In the genomic region with DNA sequence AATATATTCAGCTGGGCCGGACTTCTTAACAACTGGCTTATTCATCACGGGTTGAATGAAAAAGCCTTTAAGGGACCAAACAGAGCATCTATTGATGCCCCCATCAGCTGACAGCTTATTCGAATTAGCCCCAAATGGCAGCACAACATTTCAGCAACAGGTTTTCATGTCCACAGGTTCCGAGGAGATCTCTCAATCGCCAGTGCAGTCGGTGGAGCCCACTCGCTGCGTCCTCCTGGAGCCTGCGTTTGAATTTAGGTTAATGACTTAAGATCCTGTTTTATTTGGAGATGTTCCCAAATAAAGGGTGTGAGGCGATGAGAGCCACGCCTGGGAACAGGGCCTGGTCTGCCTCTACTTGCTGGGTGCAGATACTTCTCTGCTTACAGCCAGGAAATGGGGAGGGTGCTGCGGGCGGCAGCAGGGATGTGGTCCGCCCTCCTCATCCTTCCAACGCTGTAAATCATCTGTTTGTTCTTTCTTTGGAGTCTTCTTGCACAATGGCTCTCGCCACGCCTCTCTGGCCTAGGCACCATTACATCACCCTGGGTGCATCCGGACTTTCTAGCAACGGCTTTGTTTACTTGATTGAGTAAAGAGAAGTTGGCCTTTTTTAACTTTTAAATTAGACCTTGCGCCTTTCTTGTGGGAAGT, we compare ENCODE assay signal across 1 cellular context.
A peak's percentile ranks its signal among the peaks of the same experiment; 100 is the strongest.
TF ChIP-seq lines count a peak whose summit lies in the region.

No MANE protein-coding gene starts in this region.

TF ChIP-seq in HepG2, 621 proteins besides CTCF, POLR2A, EP300 and RAD21 (continued from another document and continues in another):
- peak; percentile 91 for TF ChIP-seq FOXP1 (IDR thresholded peaks at IDR 0.05)
- TF ChIP-seq FOXP1 (CRISPR knock-in tag; IDR thresholded peaks at IDR 0.05), result peak; percentile 100
- TF ChIP-seq HDAC2 (CRISPR knock-in tag; IDR thresholded peaks at IDR 0.05), result peak; percentile 100
- no peak for TF ChIP-seq SCMH1 (CRISPR knock-in tag; IDR thresholded peaks at IDR 0.05; ENCODE audit: borderline replicate concordance)
- TF ChIP-seq MAZ (IDR thresholded peaks at IDR 0.05; ENCODE audit: borderline replicate concordance, low read depth, low read length), result 0 out of 2 replicates have a peak, but pooled peaks have one; percentile 53
- peak; percentile 73 for TF ChIP-seq MAZ (CRISPR knock-in tag; IDR thresholded peaks at IDR 0.05; ENCODE audit: low read depth)
- TF ChIP-seq ZBTB42 (CRISPR knock-in tag; IDR thresholded peaks at IDR 0.05), result no peak
- TF ChIP-seq, protein P1, sequence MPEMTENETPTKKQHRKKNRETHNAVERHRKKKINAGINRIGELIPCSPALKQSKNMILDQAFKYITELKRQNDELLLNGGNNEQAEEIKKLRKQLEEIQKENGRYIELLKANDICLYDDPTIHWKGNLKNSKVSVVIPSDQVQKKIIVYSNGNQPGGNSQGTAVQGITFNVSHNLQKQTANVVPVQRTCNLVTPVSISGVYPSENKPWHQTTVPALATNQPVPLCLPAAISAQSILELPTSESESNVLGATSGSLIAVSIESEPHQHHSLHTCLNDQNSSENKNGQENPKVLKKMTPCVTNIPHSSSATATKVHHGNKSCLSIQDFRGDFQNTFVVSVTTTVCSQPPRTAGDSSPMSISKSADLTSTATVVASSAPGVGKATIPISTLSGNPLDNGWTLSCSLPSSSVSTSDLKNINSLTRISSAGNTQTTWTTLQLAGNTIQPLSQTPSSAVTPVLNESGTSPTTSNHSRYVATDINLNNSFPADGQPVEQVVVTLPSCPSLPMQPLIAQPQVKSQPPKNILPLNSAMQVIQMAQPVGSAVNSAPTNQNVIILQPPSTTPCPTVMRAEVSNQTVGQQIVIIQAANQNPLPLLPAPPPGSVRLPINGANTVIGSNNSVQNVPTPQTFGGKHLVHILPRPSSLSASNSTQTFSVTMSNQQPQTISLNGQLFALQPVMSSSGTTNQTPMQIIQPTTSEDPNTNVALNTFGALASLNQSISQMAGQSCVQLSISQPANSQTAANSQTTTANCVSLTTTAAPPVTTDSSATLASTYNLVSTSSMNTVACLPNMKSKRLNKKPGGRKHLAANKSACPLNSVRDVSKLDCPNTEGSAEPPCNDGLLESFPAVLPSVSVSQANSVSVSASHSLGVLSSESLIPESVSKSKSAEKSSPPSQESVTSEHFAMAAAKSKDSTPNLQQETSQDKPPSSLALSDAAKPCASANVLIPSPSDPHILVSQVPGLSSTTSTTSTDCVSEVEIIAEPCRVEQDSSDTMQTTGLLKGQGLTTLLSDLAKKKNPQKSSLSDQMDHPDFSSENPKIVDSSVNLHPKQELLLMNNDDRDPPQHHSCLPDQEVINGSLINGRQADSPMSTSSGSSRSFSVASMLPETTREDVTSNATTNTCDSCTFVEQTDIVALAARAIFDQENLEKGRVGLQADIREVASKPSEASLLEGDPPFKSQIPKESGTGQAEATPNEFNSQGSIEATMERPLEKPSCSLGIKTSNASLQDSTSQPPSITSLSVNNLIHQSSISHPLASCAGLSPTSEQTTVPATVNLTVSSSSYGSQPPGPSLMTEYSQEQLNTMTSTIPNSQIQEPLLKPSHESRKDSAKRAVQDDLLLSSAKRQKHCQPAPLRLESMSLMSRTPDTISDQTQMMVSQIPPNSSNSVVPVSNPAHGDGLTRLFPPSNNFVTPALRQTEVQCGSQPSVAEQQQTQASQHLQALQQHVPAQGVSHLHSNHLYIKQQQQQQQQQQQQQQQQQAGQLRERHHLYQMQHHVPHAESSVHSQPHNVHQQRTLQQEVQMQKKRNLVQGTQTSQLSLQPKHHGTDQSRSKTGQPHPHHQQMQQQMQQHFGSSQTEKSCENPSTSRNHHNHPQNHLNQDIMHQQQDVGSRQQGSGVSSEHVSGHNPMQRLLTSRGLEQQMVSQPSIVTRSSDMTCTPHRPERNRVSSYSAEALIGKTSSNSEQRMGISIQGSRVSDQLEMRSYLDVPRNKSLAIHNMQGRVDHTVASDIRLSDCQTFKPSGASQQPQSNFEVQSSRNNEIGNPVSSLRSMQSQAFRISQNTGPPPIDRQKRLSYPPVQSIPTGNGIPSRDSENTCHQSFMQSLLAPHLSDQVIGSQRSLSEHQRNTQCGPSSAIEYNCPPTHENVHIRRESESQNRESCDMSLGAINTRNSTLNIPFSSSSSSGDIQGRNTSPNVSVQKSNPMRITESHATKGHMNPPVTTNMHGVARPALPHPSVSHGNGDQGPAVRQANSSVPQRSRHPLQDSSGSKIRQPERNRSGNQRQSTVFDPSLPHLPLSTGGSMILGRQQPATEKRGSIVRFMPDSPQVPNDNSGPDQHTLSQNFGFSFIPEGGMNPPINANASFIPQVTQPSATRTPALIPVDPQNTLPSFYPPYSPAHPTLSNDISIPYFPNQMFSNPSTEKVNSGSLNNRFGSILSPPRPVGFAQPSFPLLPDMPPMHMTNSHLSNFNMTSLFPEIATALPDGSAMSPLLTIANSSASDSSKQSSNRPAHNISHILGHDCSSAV (CRISPR knock-in tag; IDR thresholded peaks at IDR 0.05; ENCODE audit: borderline replicate concordance), result no peak
- no peak for TF ChIP-seq ESRRA (CRISPR knock-in tag; IDR thresholded peaks at IDR 0.05; ENCODE audit: low read depth)
- TF ChIP-seq, protein P2, sequence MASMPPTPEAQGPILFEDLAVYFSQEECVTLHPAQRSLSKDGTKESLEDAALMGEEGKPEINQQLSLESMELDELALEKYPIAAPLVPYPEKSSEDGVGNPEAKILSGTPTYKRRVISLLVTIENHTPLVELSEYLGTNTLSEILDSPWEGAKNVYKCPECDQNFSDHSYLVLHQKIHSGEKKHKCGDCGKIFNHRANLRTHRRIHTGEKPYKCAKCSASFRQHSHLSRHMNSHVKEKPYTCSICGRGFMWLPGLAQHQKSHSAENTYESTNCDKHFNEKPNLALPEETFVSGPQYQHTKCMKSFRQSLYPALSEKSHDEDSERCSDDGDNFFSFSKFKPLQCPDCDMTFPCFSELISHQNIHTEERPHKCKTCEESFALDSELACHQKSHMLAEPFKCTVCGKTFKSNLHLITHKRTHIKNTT (CRISPR knock-in tag; IDR thresholded peaks at IDR 0.05), result 0 out of 2 replicates have a peak, but pooled peaks have one; percentile 18
- peak; percentile 69 for TF ChIP-seq ZNF143 (CRISPR knock-in tag; IDR thresholded peaks at IDR 0.05)
- TF ChIP-seq ZNF782 (CRISPR knock-in tag; IDR thresholded peaks at IDR 0.05; ENCODE audit: borderline replicate concordance), result peak; percentile 45; the same call in 1 of the 2 replicates
- TF ChIP-seq, protein P3, sequence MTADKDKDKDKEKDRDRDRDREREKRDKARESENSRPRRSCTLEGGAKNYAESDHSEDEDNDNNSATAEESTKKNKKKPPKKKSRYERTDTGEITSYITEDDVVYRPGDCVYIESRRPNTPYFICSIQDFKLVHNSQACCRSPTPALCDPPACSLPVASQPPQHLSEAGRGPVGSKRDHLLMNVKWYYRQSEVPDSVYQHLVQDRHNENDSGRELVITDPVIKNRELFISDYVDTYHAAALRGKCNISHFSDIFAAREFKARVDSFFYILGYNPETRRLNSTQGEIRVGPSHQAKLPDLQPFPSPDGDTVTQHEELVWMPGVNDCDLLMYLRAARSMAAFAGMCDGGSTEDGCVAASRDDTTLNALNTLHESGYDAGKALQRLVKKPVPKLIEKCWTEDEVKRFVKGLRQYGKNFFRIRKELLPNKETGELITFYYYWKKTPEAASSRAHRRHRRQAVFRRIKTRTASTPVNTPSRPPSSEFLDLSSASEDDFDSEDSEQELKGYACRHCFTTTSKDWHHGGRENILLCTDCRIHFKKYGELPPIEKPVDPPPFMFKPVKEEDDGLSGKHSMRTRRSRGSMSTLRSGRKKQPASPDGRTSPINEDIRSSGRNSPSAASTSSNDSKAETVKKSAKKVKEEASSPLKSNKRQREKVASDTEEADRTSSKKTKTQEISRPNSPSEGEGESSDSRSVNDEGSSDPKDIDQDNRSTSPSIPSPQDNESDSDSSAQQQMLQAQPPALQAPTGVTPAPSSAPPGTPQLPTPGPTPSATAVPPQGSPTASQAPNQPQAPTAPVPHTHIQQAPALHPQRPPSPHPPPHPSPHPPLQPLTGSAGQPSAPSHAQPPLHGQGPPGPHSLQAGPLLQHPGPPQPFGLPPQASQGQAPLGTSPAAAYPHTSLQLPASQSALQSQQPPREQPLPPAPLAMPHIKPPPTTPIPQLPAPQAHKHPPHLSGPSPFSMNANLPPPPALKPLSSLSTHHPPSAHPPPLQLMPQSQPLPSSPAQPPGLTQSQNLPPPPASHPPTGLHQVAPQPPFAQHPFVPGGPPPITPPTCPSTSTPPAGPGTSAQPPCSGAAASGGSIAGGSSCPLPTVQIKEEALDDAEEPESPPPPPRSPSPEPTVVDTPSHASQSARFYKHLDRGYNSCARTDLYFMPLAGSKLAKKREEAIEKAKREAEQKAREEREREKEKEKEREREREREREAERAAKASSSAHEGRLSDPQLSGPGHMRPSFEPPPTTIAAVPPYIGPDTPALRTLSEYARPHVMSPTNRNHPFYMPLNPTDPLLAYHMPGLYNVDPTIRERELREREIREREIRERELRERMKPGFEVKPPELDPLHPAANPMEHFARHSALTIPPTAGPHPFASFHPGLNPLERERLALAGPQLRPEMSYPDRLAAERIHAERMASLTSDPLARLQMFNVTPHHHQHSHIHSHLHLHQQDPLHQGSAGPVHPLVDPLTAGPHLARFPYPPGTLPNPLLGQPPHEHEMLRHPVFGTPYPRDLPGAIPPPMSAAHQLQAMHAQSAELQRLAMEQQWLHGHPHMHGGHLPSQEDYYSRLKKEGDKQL (CRISPR knock-in tag; IDR thresholded peaks at IDR 0.05; ENCODE audit: low read depth), result peak; percentile 95
- peak; percentile 92 for TF ChIP-seq ELF4 (CRISPR knock-in tag; IDR thresholded peaks at IDR 0.05; ENCODE audit: borderline replicate concordance)
- TF ChIP-seq CHD2 (IDR thresholded peaks at IDR 0.05; ENCODE audit: low read depth, low read length), result no peak
- TF ChIP-seq FOXJ3 (CRISPR knock-in tag; IDR thresholded peaks at IDR 0.05; ENCODE audit: borderline replicate concordance), result peak; percentile 100
- TF ChIP-seq ZNF737 (CRISPR knock-in tag; IDR thresholded peaks at IDR 0.05; ENCODE audit: borderline replicate concordance), result no peak; the same call in 1 of the 2 replicates
- TF ChIP-seq, protein P4, sequence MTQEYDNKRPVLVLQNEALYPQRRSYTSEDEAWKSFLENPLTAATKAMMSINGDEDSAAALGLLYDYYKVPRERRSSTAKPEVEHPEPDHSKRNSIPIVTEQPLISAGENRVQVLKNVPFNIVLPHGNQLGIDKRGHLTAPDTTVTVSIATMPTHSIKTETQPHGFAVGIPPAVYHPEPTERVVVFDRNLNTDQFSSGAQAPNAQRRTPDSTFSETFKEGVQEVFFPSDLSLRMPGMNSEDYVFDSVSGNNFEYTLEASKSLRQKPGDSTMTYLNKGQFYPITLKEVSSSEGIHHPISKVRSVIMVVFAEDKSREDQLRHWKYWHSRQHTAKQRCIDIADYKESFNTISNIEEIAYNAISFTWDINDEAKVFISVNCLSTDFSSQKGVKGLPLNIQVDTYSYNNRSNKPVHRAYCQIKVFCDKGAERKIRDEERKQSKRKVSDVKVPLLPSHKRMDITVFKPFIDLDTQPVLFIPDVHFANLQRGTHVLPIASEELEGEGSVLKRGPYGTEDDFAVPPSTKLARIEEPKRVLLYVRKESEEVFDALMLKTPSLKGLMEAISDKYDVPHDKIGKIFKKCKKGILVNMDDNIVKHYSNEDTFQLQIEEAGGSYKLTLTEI (CRISPR knock-in tag; conservative IDR thresholded peaks at IDR 0.05), result no peak
- TF ChIP-seq KDM6A (CRISPR knock-in tag; IDR thresholded peaks at IDR 0.05; ENCODE audit: low read depth), result peak; percentile 91
- no peak for TF ChIP-seq NR3C1 (CRISPR knock-in tag; IDR thresholded peaks at IDR 0.05)
- no peak; the same call in 1 of the 2 replicates for TF ChIP-seq ZNF567 (CRISPR knock-in tag; IDR thresholded peaks at IDR 0.05; ENCODE audit: borderline replicate concordance)
- TF ChIP-seq, protein P5, sequence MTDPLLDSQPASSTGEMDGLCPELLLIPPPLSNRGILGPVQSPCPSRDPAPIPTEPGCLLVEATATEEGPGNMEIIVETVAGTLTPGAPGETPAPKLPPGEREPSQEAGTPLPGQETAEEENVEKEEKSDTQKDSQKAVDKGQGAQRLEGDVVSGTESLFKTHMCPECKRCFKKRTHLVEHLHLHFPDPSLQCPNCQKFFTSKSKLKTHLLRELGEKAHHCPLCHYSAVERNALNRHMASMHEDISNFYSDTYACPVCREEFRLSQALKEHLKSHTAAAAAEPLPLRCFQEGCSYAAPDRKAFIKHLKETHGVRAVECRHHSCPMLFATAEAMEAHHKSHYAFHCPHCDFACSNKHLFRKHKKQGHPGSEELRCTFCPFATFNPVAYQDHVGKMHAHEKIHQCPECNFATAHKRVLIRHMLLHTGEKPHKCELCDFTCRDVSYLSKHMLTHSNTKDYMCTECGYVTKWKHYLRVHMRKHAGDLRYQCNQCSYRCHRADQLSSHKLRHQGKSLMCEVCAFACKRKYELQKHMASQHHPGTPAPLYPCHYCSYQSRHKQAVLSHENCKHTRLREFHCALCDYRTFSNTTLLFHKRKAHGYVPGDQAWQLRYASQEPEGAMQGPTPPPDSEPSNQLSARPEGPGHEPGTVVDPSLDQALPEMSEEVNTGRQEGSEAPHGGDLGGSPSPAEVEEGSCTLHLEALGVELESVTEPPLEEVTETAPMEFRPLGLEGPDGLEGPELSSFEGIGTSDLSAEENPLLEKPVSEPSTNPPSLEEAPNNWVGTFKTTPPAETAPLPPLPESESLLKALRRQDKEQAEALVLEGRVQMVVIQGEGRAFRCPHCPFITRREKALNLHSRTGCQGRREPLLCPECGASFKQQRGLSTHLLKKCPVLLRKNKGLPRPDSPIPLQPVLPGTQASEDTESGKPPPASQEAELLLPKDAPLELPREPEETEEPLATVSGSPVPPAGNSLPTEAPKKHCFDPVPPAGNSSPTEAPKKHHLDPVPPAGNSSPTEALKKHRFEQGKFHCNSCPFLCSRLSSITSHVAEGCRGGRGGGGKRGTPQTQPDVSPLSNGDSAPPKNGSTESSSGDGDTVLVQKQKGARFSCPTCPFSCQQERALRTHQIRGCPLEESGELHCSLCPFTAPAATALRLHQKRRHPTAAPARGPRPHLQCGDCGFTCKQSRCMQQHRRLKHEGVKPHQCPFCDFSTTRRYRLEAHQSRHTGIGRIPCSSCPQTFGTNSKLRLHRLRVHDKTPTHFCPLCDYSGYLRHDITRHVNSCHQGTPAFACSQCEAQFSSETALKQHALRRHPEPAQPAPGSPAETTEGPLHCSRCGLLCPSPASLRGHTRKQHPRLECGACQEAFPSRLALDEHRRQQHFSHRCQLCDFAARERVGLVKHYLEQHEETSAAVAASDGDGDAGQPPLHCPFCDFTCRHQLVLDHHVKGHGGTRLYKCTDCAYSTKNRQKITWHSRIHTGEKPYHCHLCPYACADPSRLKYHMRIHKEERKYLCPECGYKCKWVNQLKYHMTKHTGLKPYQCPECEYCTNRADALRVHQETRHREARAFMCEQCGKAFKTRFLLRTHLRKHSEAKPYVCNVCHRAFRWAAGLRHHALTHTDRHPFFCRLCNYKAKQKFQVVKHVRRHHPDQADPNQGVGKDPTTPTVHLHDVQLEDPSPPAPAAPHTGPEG (CRISPR knock-in tag; IDR thresholded peaks at IDR 0.05), result peak; percentile 91
- peak; percentile 97 for TF ChIP-seq ZFP1 (CRISPR knock-in tag; IDR thresholded peaks at IDR 0.05)
- peak; percentile 81; the same call in 1 of the 2 replicates for TF ChIP-seq ZBTB7A (CRISPR knock-in tag; IDR thresholded peaks at IDR 0.05)
- TF ChIP-seq HOXA9 (CRISPR knock-in tag; IDR thresholded peaks at IDR 0.05; ENCODE audit: borderline replicate concordance), result peak; percentile 99; the same call in 1 of the 2 replicates
- TF ChIP-seq ZFX (CRISPR knock-in tag; IDR thresholded peaks at IDR 0.05; ENCODE audit: low read depth), result peak; percentile 96
- TF ChIP-seq SRSF9 (IDR thresholded peaks at IDR 0.05; ENCODE audit: borderline replicate concordance, insufficient read depth, low read depth, low read length, poor library complexity, severe bottlenecking), result no peak
- TF ChIP-seq FOXK2 (IDR thresholded peaks at IDR 0.05), result peak; percentile 95
- TF ChIP-seq, protein P6, sequence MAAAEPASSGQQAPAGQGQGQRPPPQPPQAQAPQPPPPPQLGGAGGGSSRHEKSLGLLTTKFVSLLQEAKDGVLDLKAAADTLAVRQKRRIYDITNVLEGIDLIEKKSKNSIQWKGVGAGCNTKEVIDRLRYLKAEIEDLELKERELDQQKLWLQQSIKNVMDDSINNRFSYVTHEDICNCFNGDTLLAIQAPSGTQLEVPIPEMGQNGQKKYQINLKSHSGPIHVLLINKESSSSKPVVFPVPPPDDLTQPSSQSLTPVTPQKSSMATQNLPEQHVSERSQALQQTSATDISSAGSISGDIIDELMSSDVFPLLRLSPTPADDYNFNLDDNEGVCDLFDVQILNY (CRISPR knock-in tag; conservative IDR thresholded peaks at IDR 0.05), result no peak
